ENCODE assay signal across 8 cellular contexts in the genomic region with DNA sequence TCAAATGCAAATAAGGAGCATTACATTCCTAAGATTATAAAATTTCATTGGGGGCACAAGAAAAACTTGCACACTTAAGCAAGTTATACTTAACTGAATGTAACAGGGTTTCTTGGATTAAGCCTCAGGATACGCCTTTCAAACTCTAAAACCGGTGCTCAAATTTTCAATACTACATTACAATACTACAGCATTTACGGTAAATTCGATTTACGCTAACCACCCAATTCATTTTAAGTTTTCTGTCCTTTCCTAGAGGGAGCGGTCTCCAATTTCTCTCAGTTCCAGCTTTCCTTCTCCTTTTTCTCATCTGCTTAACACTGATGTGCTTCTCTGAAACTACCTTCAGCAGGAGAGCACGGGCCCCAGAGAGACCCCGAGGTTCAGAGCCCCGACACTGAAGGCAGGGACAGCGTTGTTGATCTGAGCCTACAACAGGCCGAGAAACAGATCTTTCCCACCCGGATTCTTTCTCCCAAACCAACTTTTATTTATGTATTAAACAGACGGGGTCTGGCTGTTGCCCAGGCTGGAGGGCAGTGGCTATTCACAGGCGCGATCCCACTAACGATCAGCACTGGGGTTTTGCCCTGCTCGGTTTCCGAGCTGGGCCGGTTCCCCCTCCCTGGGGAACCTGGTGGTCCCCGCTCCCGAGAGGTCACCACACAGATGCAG. TPM values are rescaled to one million over a fixed set of nuclear protein-coding genes. Genes with fewer than 3 reads are reported as not detected.
A peak's percentile ranks its signal among the peaks of the same experiment; 100 is the strongest.
DNase-seq lines count a peak whose midpoint lies in the region; ATAC-seq, FAIRE-seq and TF ChIP-seq lines count a peak whose summit lies in the region.

No MANE protein-coding gene starts in this region.

- intact Hi-C loops in HepG2 (cut with micrococcal nuclease; ENCODE audit: unreplicated experiment): no loop called here

- TSS peak; percentile 70 for BruUV-seq in HepG2 (replicated peaks; lab: Mats Ljungman, UMichigan)

- H3K4me3 ChIP-seq in HUES6 (ENCODE audit: low read depth, low read length) (peak overlapping the region; percentile 84), astrocyte of the cerebellum (ENCODE audit: low read depth, low read length) (peak overlapping the region; percentile 98), HepG2 (replicated peaks in 1 of 3; ENCODE audit: insufficient read depth in 1 of 3, low read depth in 2 of 3, low read length in 3 of 3) (peak overlapping the region; percentile 81 to 98 (median 92)), tibial nerve (peak overlapping the region; percentile 76 to 98 (median 82))

- H3K9me3 ChIP-seq in HUES6 (ENCODE audit: control insufficient read depth, insufficient read depth, low read depth, low read length): peaks cover 5% of the 10 kb centered on the region; the same call in 1 of the 2 replicates
- H3K9me3 ChIP-seq in HepG2 (ENCODE audit: low read length): peaks cover 3% of the 10 kb centered on the region
- no peaks in the 10 kb centered on the region for H3K9me3 ChIP-seq in tibial nerve

- no peak for TF ChIP-seq RAD21 in HepG2 (CRISPR knock-in tag; IDR thresholded peaks at IDR 0.05)

- H3K9ac ChIP-seq in HUES6 (ENCODE audit: low read length) (peak overlapping the region; percentile 94), HepG2 (ENCODE audit: insufficient read depth, low read depth, low read length) (peak overlapping the region; percentile 98)

- FAIRE-seq in HepG2 (lab: Jason Lieb, UNC): no peak

- H3K36me3 ChIP-seq in HUES6 (ENCODE audit: control insufficient read depth, insufficient read depth, low read length): peaks cover 6% of the 10 kb centered on the region
- H3K36me3 ChIP-seq in HepG2 (replicated peaks in 1 of 2; ENCODE audit: control insufficient read depth in 1 of 2, insufficient read depth in 2 of 2, low read length in 2 of 2): peaks cover 0 to 3% of the 10 kb centered on the region in 2 experiments; a peak in 1 of 5 replicates
- peaks cover 0 to 11% (median 0%) of the 10 kb centered on the region in 3 donors for H3K36me3 ChIP-seq in tibial nerve

- H3K27ac ChIP-seq in HUES6 (ENCODE audit: low read depth, low read length) (peak overlapping the region; percentile 94), HepG2 (ENCODE audit: extremely low read length, insufficient read depth, low read length) (peak overlapping the region; percentile 86), tibial nerve (peak overlapping the region; percentile 92 to 97 (median 94))

- CTCF ChIA-PET in HepG2 (lab: Yijun Ruan, JAX; ENCODE audit: low intra/inter-chr PET ratio, low total read pairs): interaction anchor here (0.6 to 3.5 kb wide), 3 partner anchors 22 to 119 kb away, joined by 3 to 26 read pairs (median 15); a partner anchor contains a TSS

- TF ChIP-seq CTCF in astrocyte of the cerebellum (IDR thresholded peaks at IDR 0.05; ENCODE audit: low read depth, low read length, missing control alignments): no peak
- no peak for TF ChIP-seq CTCF in HepG2 (CRISPR knock-in tag; IDR thresholded peaks at IDR 0.05)
- no peak for TF ChIP-seq CTCF in tibial nerve (IDR thresholded peaks at IDR 0.05)

- no peaks in the 10 kb centered on the region for H3K27me3 ChIP-seq in HUES6 (ENCODE audit: control insufficient read depth, insufficient read depth, low read length)
- H3K27me3 ChIP-seq in HepG2 (ENCODE audit: control insufficient read depth in 1 of 2, insufficient read depth in 2 of 2, low read length in 2 of 2): no peaks in the 10 kb centered on the region; a peak in 2 of 5 replicates
- no peaks in the 10 kb centered on the region for H3K27me3 ChIP-seq in tibial nerve

- POLR2A ChIA-PET in HepG2 (lab: Yijun Ruan, JAX): interaction anchor here (1.1 to 2.8 kb wide), 3 partner anchors 22 to 70 kb away, joined by 4 to 42 read pairs (median 4); a partner anchor contains a TSS

- H3K4me1 ChIP-seq in HUES6 (ENCODE audit: control insufficient read depth, insufficient read depth, low read length): peaks cover 10% of the 10 kb centered on the region
- peaks cover 24% of the 10 kb centered on the region for H3K4me1 ChIP-seq in HepG2 (ENCODE audit: insufficient read depth, low read length)
- H3K4me1 ChIP-seq in tibial nerve: peaks cover 0 to 21% (median 12%) of the 10 kb centered on the region in 4 donors

- no peak overlapping the region for H2AFZ ChIP-seq in HepG2 (ENCODE audit: low read length)

- WGBS in HepG2 (ENCODE audit: low lambda C conversion rate): 1% methylated on average over 17 of the region's 21 CpGs
- 3 to 5% methylated on average over 17 to 21 of the region's 21 CpGs for WGBS in tibial nerve, 2 donors

- DNase-seq in D341Med (ENCODE audit: low spot score) (peak; percentile 42), astrocyte of the cerebellum (ENCODE audit: low read depth) (no peak), HepG2 (ENCODE audit: low spot score) (no peak), tibial nerve (ENCODE audit: low spot score in 2 of 2) (no peak), A172 (ENCODE audit: low spot score) (no peak)

- ATAC-seq in HepG2: peak; percentile 12
- no peak for ATAC-seq in HG02884 (IDR thresholded peaks at IDR 0.05; ENCODE audit: unreplicated experiment)
- no peak for ATAC-seq in HG03520 (IDR thresholded peaks at IDR 0.05; ENCODE audit: unreplicated experiment)

- H4K20me1 ChIP-seq in HepG2 (ENCODE audit: insufficient read depth, low read length): no peaks in the 10 kb centered on the region

- TF ChIP-seq EP300 in HepG2 (IDR thresholded peaks at IDR 0.05; ENCODE audit: low read depth in 2 of 2, low read length in 2 of 2) (no peak), HepG2 (CRISPR knock-in tag; IDR thresholded peaks at IDR 0.05; ENCODE audit: borderline replicate concordance) (no peak), tibial nerve (IDR thresholded peaks at IDR 0.05) (no peak)

- TF ChIP-seq POLR2A in HepG2 (IDR thresholded peaks at IDR 0.05; ENCODE audit: insufficient read depth in 1 of 2, low read depth in 2 of 2, low read length in 2 of 2) (no peak), tibial nerve (IDR thresholded peaks at IDR 0.05) (no peak)

- in situ Hi-C loops in astrocyte of the cerebellum (cut with HindIII; ENCODE audit: low sequenced_read_pairs) (no loop called here), HepG2 (cut with HindIII; ENCODE audit: extremely low pct_ligation_motif_present, low pct_unique_long_range_greater_than_20kb) (no loop called here)

- peaks cover 22% of the 10 kb centered on the region for H3K79me2 ChIP-seq in HepG2 (ENCODE audit: insufficient read depth, low read length)

- H3K4me2 ChIP-seq in HepG2 (ENCODE audit: low read depth, low read length): peak overlapping the region; percentile 88

RNA-seq across cellular contexts. Expression of a gene that starts 0.8 kb away (rescaled TPM):
- total RNA-seq in HepG2 (2016; rRNA removed; fragmentation: Illumina TruSeq; extraction: Trizol) (0.97 and 1.1 TPM in 2 replicates), tibial nerve (10 to 100 TPM in 1 of 4 donors, 1 to 10 TPM in 3; 1.9 to 10.9 (median 4.6) TPM)
- 0.09 and 0.61 TPM in 2 replicates for total RNA-seq in HepG2 (2016; cell fraction: cytosol; rRNA removed; fragmentation: Illumina TruSeq; extraction: Trizol; ENCODE audit: low read depth)
- 0.82 and 1.1 TPM in 2 replicates for total RNA-seq in HepG2 (2016; cell fraction: insoluble cytoplasmic fraction; rRNA removed; fragmentation: Illumina TruSeq; extraction: Trizol)
- total RNA-seq in HepG2 (2016; cell fraction: membrane; rRNA removed; fragmentation: Illumina TruSeq; extraction: Trizol): 0.24 and 0.49 TPM in 2 replicates
- total RNA-seq in HepG2 (2016; cell fraction: nucleus; rRNA removed; fragmentation: Illumina TruSeq; extraction: Trizol): 0.43 and 0.53 TPM in 2 replicates
- 0.51 and 0.55 TPM in 2 replicates for polyA plus RNA-seq in HepG2 (2011; rRNA removed)
- 0.51 and 0.69 TPM in 2 replicates for polyA plus RNA-seq in HepG2 (2011; cell fraction: cytosol; rRNA removed)
- polyA plus RNA-seq in HepG2 (2011; cell fraction: nucleus; rRNA removed): 0.42 and 0.66 TPM in 2 replicates
- polyA plus RNA-seq in HepG2 (2012): 0.97 and 1.6 TPM in 2 replicates
- polyA plus RNA-seq in HepG2 (2016; cell fraction: cytosol; fragmentation: Illumina TruSeq; extraction: Trizol; ENCODE audit: low read depth): 0.28 TPM in 1 of 2 replicates, not detected in the other
- polyA plus RNA-seq in HepG2 (2016; cell fraction: insoluble cytoplasmic fraction; fragmentation: Illumina TruSeq; extraction: Trizol; ENCODE audit: low read depth): 0.74 and 1.1 TPM in 2 replicates
- 0.17 and 0.31 TPM in 2 replicates for polyA plus RNA-seq in HepG2 (2016; cell fraction: membrane; fragmentation: Illumina TruSeq; extraction: Trizol; ENCODE audit: low read depth)
- polyA plus RNA-seq in HepG2 (2016; cell fraction: nucleus; fragmentation: Illumina TruSeq; extraction: Trizol; ENCODE audit: insufficient read depth, low read depth): 0.93 and 1.4 TPM in 2 replicates
- 0.16 and 1.4 TPM in 2 replicates for polyA minus RNA-seq in HepG2 (2011; rRNA and poly(A)+ RNA removed; ENCODE audit: low replicate concordance)
- 0.62 and 1.7 TPM in 2 replicates for polyA minus RNA-seq in HepG2 (2011; cell fraction: cytosol; rRNA and poly(A)+ RNA removed)
- polyA minus RNA-seq in HepG2 (2011; cell fraction: nucleus; rRNA and poly(A)+ RNA removed): 0.77 and 1.2 TPM in 2 replicates
- 1.9 and 2.7 TPM in 2 replicates for total RNA-seq in A172 (2014; rRNA removed; shearing (Covaris generic))

RNA-seq across cellular contexts. Expression of a gene that starts 21.9 kb away (rescaled TPM):
- total RNA-seq in HepG2 (2016; rRNA removed; fragmentation: Illumina TruSeq; extraction: Trizol) (8.9 and 10.4 TPM in 2 replicates), tibial nerve (10 to 100 TPM; 20.1 to 29.1 (median 26.2) TPM)
- total RNA-seq in HepG2 (2016; cell fraction: cytosol; rRNA removed; fragmentation: Illumina TruSeq; extraction: Trizol; ENCODE audit: low read depth): 14.2 and 15.4 TPM in 2 replicates
- 8.5 and 9.2 TPM in 2 replicates for total RNA-seq in HepG2 (2016; cell fraction: insoluble cytoplasmic fraction; rRNA removed; fragmentation: Illumina TruSeq; extraction: Trizol)
- 6.4 and 7.2 TPM in 2 replicates for total RNA-seq in HepG2 (2016; cell fraction: membrane; rRNA removed; fragmentation: Illumina TruSeq; extraction: Trizol)
- total RNA-seq in HepG2 (2016; cell fraction: nucleus; rRNA removed; fragmentation: Illumina TruSeq; extraction: Trizol): 10.8 and 11.7 TPM in 2 replicates
- 3.0 and 3.4 TPM in 2 replicates for polyA plus RNA-seq in HepG2 (2011; rRNA removed)
- polyA plus RNA-seq in HepG2 (2011; cell fraction: cytosol; rRNA removed): 1.4 and 1.9 TPM in 2 replicates
- polyA plus RNA-seq in HepG2 (2011; cell fraction: nucleus; rRNA removed): 5.8 and 7.1 TPM in 2 replicates
- 3.2 and 3.4 TPM in 2 replicates for polyA plus RNA-seq in HepG2 (2012)
- 0.38 and 0.57 TPM in 2 replicates for polyA plus RNA-seq in HepG2 (2016; cell fraction: cytosol; fragmentation: Illumina TruSeq; extraction: Trizol; ENCODE audit: low read depth)
- polyA plus RNA-seq in HepG2 (2016; cell fraction: insoluble cytoplasmic fraction; fragmentation: Illumina TruSeq; extraction: Trizol; ENCODE audit: low read depth): 5.1 and 6.1 TPM in 2 replicates
- 1.7 and 1.9 TPM in 2 replicates for polyA plus RNA-seq in HepG2 (2016; cell fraction: membrane; fragmentation: Illumina TruSeq; extraction: Trizol; ENCODE audit: low read depth)
- 7.1 and 7.4 TPM in 2 replicates for polyA plus RNA-seq in HepG2 (2016; cell fraction: nucleus; fragmentation: Illumina TruSeq; extraction: Trizol; ENCODE audit: insufficient read depth, low read depth)
- 23.8 and 53.0 TPM in 2 replicates for polyA minus RNA-seq in HepG2 (2011; rRNA and poly(A)+ RNA removed; ENCODE audit: low replicate concordance)
- polyA minus RNA-seq in HepG2 (2011; cell fraction: cytosol; rRNA and poly(A)+ RNA removed): 4.0 and 5.1 TPM in 2 replicates
- 17.5 and 21.4 TPM in 2 replicates for polyA minus RNA-seq in HepG2 (2011; cell fraction: nucleus; rRNA and poly(A)+ RNA removed)
- total RNA-seq in A172 (2014; rRNA removed; shearing (Covaris generic)): 7.3 and 9.2 TPM in 2 replicates

RNA-seq across cellular contexts. Expression of a gene that starts 34.8 kb away (rescaled TPM):
- 4.0 and 4.3 TPM in 2 replicates for total RNA-seq in HepG2 (2016; rRNA removed; fragmentation: Illumina TruSeq; extraction: Trizol)
- total RNA-seq in HepG2 (2016; cell fraction: cytosol; rRNA removed; fragmentation: Illumina TruSeq; extraction: Trizol; ENCODE audit: low read depth): 0.79 and 0.81 TPM in 2 replicates
- 4.0 and 4.4 TPM in 2 replicates for total RNA-seq in HepG2 (2016; cell fraction: insoluble cytoplasmic fraction; rRNA removed; fragmentation: Illumina TruSeq; extraction: Trizol)
- total RNA-seq in HepG2 (2016; cell fraction: membrane; rRNA removed; fragmentation: Illumina TruSeq; extraction: Trizol): 2.8 and 3.0 TPM in 2 replicates
- 3.2 and 4.4 TPM in 2 replicates for total RNA-seq in HepG2 (2016; cell fraction: nucleus; rRNA removed; fragmentation: Illumina TruSeq; extraction: Trizol)
- 2.0 and 2.8 TPM in 2 replicates for polyA plus RNA-seq in HepG2 (2011; rRNA removed)
- polyA plus RNA-seq in HepG2 (2011; cell fraction: cytosol; rRNA removed): 2.0 and 2.2 TPM in 2 replicates
- polyA plus RNA-seq in HepG2 (2011; cell fraction: nucleus; rRNA removed): 3.3 and 4.5 TPM in 2 replicates
- 2.0 and 2.5 TPM in 2 replicates for polyA plus RNA-seq in HepG2 (2012)
- polyA plus RNA-seq in HepG2 (2016; cell fraction: cytosol; fragmentation: Illumina TruSeq; extraction: Trizol; ENCODE audit: low read depth): 0.37 and 0.44 TPM in 2 replicates
- 4.1 and 4.2 TPM in 2 replicates for polyA plus RNA-seq in HepG2 (2016; cell fraction: insoluble cytoplasmic fraction; fragmentation: Illumina TruSeq; extraction: Trizol; ENCODE audit: low read depth)
- 1.1 and 1.2 TPM in 2 replicates for polyA plus RNA-seq in HepG2 (2016; cell fraction: membrane; fragmentation: Illumina TruSeq; extraction: Trizol; ENCODE audit: low read depth)
- 7.1 and 7.5 TPM in 2 replicates for polyA plus RNA-seq in HepG2 (2016; cell fraction: nucleus; fragmentation: Illumina TruSeq; extraction: Trizol; ENCODE audit: insufficient read depth, low read depth)
- 5.7 and 7.5 TPM in 2 replicates for polyA minus RNA-seq in HepG2 (2011; rRNA and poly(A)+ RNA removed; ENCODE audit: low replicate concordance)
- 2.5 and 2.9 TPM in 2 replicates for polyA minus RNA-seq in HepG2 (2011; cell fraction: cytosol; rRNA and poly(A)+ RNA removed)
- 4.9 and 6.2 TPM in 2 replicates for polyA minus RNA-seq in HepG2 (2011; cell fraction: nucleus; rRNA and poly(A)+ RNA removed)
- 1 to 10 TPM; 6.9 to 9.0 (median 8.5) TPM for total RNA-seq in tibial nerve
- 3.4 and 5.8 TPM in 2 replicates for total RNA-seq in A172 (2014; rRNA removed; shearing (Covaris generic))
